ENCODE assay signal across 8 cellular contexts in the genomic region with DNA sequence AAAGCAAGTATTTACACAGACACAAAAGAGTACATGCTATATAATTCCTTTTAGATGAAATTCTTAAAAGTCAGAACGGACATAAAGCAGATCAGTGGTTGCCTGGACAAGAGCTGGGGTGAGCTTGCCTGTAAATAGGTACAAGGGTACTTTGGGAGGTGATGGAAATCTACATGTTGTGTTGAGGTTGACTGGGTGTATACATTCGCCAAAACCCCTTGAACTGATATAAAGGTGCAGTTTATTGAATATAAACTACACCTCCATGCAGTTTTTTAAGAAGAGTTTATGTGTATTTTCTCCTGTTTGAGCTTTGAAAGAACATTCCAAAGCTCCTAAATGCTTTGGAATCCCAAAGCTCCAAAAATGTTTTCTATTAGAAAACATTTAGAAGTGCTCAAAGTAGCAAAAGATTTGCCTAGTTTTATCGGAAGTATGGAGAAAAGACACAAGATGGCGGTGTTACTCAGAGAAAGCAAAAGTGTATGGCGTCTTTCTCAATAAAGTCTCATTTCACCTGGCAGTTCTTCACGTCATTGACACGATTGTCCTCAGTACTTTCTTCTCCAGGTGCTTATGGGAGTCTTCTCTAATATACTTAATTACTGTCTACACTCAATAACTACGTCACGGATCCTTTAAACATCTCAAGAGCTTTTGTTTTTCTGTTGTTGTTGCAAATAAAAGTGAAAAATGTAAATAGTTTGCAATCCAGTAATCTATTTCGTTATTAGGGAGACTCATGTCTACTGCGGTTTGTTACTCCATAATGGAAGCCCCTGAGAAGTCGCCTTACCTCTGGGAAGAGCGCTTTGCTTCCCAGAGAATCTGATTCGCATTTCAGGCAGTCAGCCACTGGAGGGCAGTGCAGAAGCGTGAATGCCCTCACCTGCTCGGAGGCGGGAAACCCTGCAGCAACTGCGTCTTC. TPM values are rescaled to one million over a fixed set of nuclear protein-coding genes. Genes with fewer than 3 reads are reported as not detected.
DNase-seq lines count a peak whose midpoint lies in the region; ATAC-seq and TF ChIP-seq lines count a peak whose summit lies in the region.

No MANE protein-coding gene starts in this region.

- no peaks in the 10 kb centered on the region for H3K9me3 ChIP-seq in thoracic aorta

- H3K27ac ChIP-seq in foreskin keratinocyte: peak overlapping the region; percentile 31
- no peak overlapping the region for H3K27ac ChIP-seq in thoracic aorta

- H3K27me3 ChIP-seq in foreskin keratinocyte (no peaks in the 10 kb centered on the region), thoracic aorta (replicated peaks; ENCODE audit: insufficient read depth) (no peaks in the 10 kb centered on the region)

- peak overlapping the region; percentile 71 for H3K4me3 ChIP-seq in thoracic aorta

- TF ChIP-seq CTCF in foreskin keratinocyte (conservative IDR thresholded peaks at IDR 0.05): peak; percentile 92
- TF ChIP-seq CTCF in omental fat pad (IDR thresholded peaks at IDR 0.05): peak in 2 of 3 donors; percentile 16 to 84
- TF ChIP-seq CTCF in thoracic aorta (IDR thresholded peaks at IDR 0.05): peak; percentile 74

- H3K4me1 ChIP-seq in foreskin keratinocyte: peaks cover 12% of the 10 kb centered on the region
- no peaks in the 10 kb centered on the region for H3K4me1 ChIP-seq in thoracic aorta (ENCODE audit: control insufficient read depth in 1 of 2, low read depth in 2 of 2)

- no peaks in the 10 kb centered on the region for H3K36me3 ChIP-seq in thoracic aorta

- DNase-seq in DMS153 treated with DMSO at 0.1 percent for 48 hours (lab: John Stamatoyannopoulos, UW; ENCODE audit: unreplicated experiment) (peak; percentile 72), LHCN-M2 (ENCODE audit: low read depth) (peak; percentile 86), RPMI7951 (ENCODE audit: low read depth) (peak; percentile 84), foreskin keratinocyte (peak; percentile 40 to 68), omental fat pad (ENCODE audit: low spot score) (peak; percentile 70), thoracic aorta (ENCODE audit: low spot score) (peak; percentile 25)
- peak; percentile 87 for DNase-seq in activated effector memory CD4-positive, alpha-beta T cell treated with anti-CD3 and anti-CD28 coated beads, Interleukin-2, amount 50 U/mL, for 16 hours

- ATAC-seq in GM21723 (IDR thresholded peaks at IDR 0.05; ENCODE audit: unreplicated experiment) (peak; percentile 82), foreskin keratinocyte (peak; percentile 89), omental fat pad (ENCODE audit: low FRiP score) (peak; percentile 88), thoracic aorta (ENCODE audit: insufficient number of reproducible peaks, low FRiP score, low read depth) (peak; percentile 83)

RNA-seq across cellular contexts. Expression of a gene that starts 14.7 kb away (rescaled TPM):
- total RNA-seq in LHCN-M2 (2014; rRNA removed): 1,569 and 2,585 TPM in 2 replicates
- polyA plus RNA-seq in LHCN-M2 (2012): 785 TPM
- 1,191 and 1,243 TPM in 2 replicates for total RNA-seq in RPMI7951 (2014; rRNA removed; shearing (Covaris generic))
- 212 and 248 TPM in 2 replicates for total RNA-seq in foreskin keratinocyte
- 415 and 457 TPM in 2 replicates for polyA plus RNA-seq in foreskin keratinocyte
- total RNA-seq in omental fat pad: 100 to 1,000 TPM; 154 to 350 (median 272) TPM
- total RNA-seq in thoracic aorta: 100 to 1,000 TPM; 224 to 376 TPM

Comparison
In these comparisons a context has a peak if more than half of its experiments do, and no peak if none do; other contexts are left out.
1. DNase-seq: peak in every context shown above with its lines; median percentile 87 in activated effector memory CD4-positive, alpha-beta T cell treated with anti-CD3 and anti-CD28 coated beads, Interleukin-2, amount 50 U/mL, for 16 hours; 86 in LHCN-M2; 84 in RPMI7951; 72 in DMS153 treated with DMSO at 0.1 percent for 48 hours; 70 in omental fat pad; 54 in foreskin keratinocyte; 25 in thoracic aorta.